ENCODE assay signal across 9 cellular contexts in genomic region chr22:39900306-39901227, GRCh38. TPM values are rescaled to one million over a fixed set of nuclear protein-coding genes. Genes with fewer than 3 reads are reported as not detected.
A peak's percentile ranks its signal among the peaks of the same experiment; 100 is the strongest.
DNase-seq lines count a peak whose midpoint lies in the region; TF ChIP-seq lines count a peak whose summit lies in the region.
"Had no signal": no experiment of that assay in that cellular context is flagged by ENCODE, and none has a peak within 500 bp of the region (broad histone marks: within the 10 kb centered on the region; RNA-seq: fewer than 3 reads in every experiment).

Gene GRAP2, plus strand, starts transcription at chr22:39901084. Its CDS starts 46,023 bp downstream, at chr22:39947107.

- no peak within 1 kb of the TSS for H3K4me3 Mint-ChIP-seq in MCF 10A (ENCODE audit: unreplicated experiment)

- no peak within 1 kb of the TSS for H3K27ac ChIP-seq in substantia nigra (ENCODE audit: low read depth, low read length, poor library complexity, severe bottlenecking)

- H3K27ac Mint-ChIP-seq in MCF 10A (ENCODE audit: low read depth, unreplicated experiment), result no peak within 1 kb of the TSS

- H3K9me3 Mint-ChIP-seq in MCF 10A (ENCODE audit: unreplicated experiment), result no peaks in the 10 kb centered on the region

- H3K27me3 Mint-ChIP-seq in MCF 10A (ENCODE audit: insufficient read depth, unreplicated experiment), result peaks cover 17% of the 10 kb centered on the region

- in situ Hi-C loops in KBM-7 (cut with MboI; ENCODE audit: low pct_unique_long_range_greater_than_20kb, low sequenced_read_pairs), result no loop called here
- in situ Hi-C loops in ACHN (cut with HindIII; ENCODE audit: low pct_ligation_motif_present, low pct_unique_long_range_greater_than_20kb, low sequenced_read_pairs), result no loop called here

- no TSS peak for BruUV-seq in MCF 10A (replicated peaks; lab: Mats Ljungman, UMichigan)

- no peak for TF ChIP-seq CTCF in MCF 10A (IDR thresholded peaks at IDR 0.05; ENCODE audit: unreplicated experiment)

- CTCF ChIA-PET in MCF 10A (lab: Yijun Ruan, JAX), result no interaction called here

- no peaks in the 10 kb centered on the region for H3K36me3 Mint-ChIP-seq in MCF 10A (ENCODE audit: insufficient read depth, unreplicated experiment)

- intact Hi-C loops in MCF 10A (cut with micrococcal nuclease), result no loop called here

- no peaks in the 10 kb centered on the region for H3K4me1 Mint-ChIP-seq in MCF 10A (ENCODE audit: insufficient read depth, unreplicated experiment)

- POLR2A ChIA-PET in MCF 10A (lab: Yijun Ruan, JAX), result no interaction called here

- peak; percentile 23 for DNase-seq in GM19238 (ENCODE audit: insufficient read length, low spot score)
- DNase-seq in KBM-7, result peak; percentile 57
- peak; percentile 29 to 64 for DNase-seq in activated CD8-positive, alpha-beta memory T cell treated with anti-CD3 and anti-CD28 coated beads for 4 hours (ENCODE audit: low read depth in 2 of 2)
- DNase-seq in stimulated activated CD4-positive, alpha-beta T cell treated with anti-CD3 and anti-CD28 coated beads, Interleukin-2, amount 100 ng/mL, for 4 hours (ENCODE audit: low read depth), result peak; percentile 55
- DNase-seq in ACHN, result no peak
- no peak for DNase-seq in MCF 10A (ENCODE audit: unreplicated experiment)
- DNase-seq in HT-29 (ENCODE audit: low spot score), result no peak
- no peak for DNase-seq in substantia nigra (lab: John Stamatoyannopoulos, UW)

RNA-seq across cellular contexts. Expression of gene GRAP2, which starts in this region (rescaled TPM):
- 0.12 TPM in 1 of 2 replicates, not detected in the other for total RNA-seq in MCF 10A (2022)
- total RNA-seq in HT-29 (2014; rRNA removed; shearing (Covaris generic)), result not detected in 2 replicates
- total RNA-seq: fibroblast of lung had no signal

Comparison
In these comparisons a context has a peak if more than half of its experiments do, and no peak if none do; other contexts are left out.
1. DNase-seq: peak in GM19238 (single experiment), KBM-7 (single experiment), activated CD8-positive, alpha-beta memory T cell treated with anti-CD3 and anti-CD28 coated beads for 4 hours (2 of 2) and stimulated activated CD4-positive, alpha-beta T cell treated with anti-CD3 and anti-CD28 coated beads, Interleukin-2, amount 100 ng/mL, for 4 hours (single experiment); none in ACHN (single experiment), MCF 10A (single experiment), HT-29 (single experiment) and substantia nigra (0 of 49).